ENCODE assay signal across 24 cellular contexts in the genomic region with DNA sequence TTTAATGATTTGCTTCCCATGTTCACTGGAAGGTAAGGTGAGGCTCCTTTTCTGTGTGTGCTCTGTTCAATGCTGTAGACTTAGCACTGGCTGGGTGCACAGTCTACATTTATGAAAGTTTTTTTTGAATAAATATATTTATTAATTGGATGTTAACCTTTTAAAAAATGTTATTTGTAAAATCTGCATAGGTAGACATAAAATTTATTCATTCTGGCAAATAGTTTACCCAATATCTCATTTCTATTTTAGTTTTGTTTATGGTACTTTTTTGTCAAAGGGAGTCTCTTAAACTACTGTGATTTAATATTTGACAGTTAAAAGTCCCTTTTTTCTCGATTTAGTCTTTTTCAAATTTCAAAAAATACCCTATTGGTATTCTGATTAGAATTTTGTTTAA. TPM values are rescaled to one million over a fixed set of nuclear protein-coding genes. Genes with fewer than 3 reads are reported as not detected.
DNase-seq lines count a peak whose midpoint lies in the region; ATAC-seq, FAIRE-seq and TF ChIP-seq lines count a peak whose summit lies in the region.
"Had no signal": no experiment of that assay in that cellular context is flagged by ENCODE, and none has a peak within 500 bp of the region (broad histone marks: within the 10 kb centered on the region; RNA-seq: fewer than 3 reads in every experiment).

No MANE protein-coding gene starts in this region.

- no peaks in the 10 kb centered on the region for H3K79me2 ChIP-seq in K562 (ENCODE audit: control insufficient read depth, insufficient read depth, low read length)

- H2AK9ac ChIP-seq in IMR-90 (replicated peaks; ENCODE audit: low read depth, low read length, poor library complexity): no peak overlapping the region

- H4K20me1 ChIP-seq in IMR-90 (ENCODE audit: insufficient read depth, low read length): no peaks in the 10 kb centered on the region
- H4K20me1 ChIP-seq in K562 (replicated peaks; ENCODE audit: control insufficient read depth, insufficient read depth, low read length): no peaks in the 10 kb centered on the region
- H4K20me1 ChIP-seq: BLaER1 had no signal

- H2AFZ ChIP-seq in IMR-90 (replicated peaks; ENCODE audit: low read length, poor library complexity) (no peak overlapping the region), K562 (ENCODE audit: low read depth, low read length) (no peak overlapping the region)

- H3K9ac ChIP-seq in IMR-90 (ENCODE audit: low read depth, low read length) (no peak overlapping the region), K562 (ENCODE audit: insufficient read depth in 1 of 2, low read depth in 2 of 2, low read length in 2 of 2) (no peak overlapping the region)
- H3K9ac ChIP-seq: BLaER1 had no signal

- no peak overlapping the region for H3K56ac ChIP-seq in IMR-90 (ENCODE audit: extremely low read depth, insufficient read depth, low read length)

- no peaks in the 10 kb centered on the region for H3K79me1 ChIP-seq in IMR-90 (ENCODE audit: low read depth in 1 of 2, low read length in 2 of 2)

- H3K4me1 ChIP-seq in A549: no peaks in the 10 kb centered on the region
- 0 out of 2 replicates have a peak, but pooled peaks cover 1% of the 10 kb centered on the region for H3K4me1 ChIP-seq in IMR-90 (ENCODE audit: control insufficient read depth, insufficient read depth, low read length)
- H3K4me1 ChIP-seq in K562 (replicated peaks in 1 of 2; ENCODE audit: control insufficient read depth in 2 of 2, insufficient read depth in 2 of 2, low read length in 2 of 2): peaks cover 4 to 10% of the 10 kb centered on the region in 2 experiments; a peak in 3 of 5 replicates
- H3K4me1 ChIP-seq: BE2C had no signal

- H3K23ac ChIP-seq in IMR-90 (ENCODE audit: low read depth, low read length): no peak overlapping the region

- POLR2A ChIA-PET in A549 (lab: Yijun Ruan, JAX) (no interaction called here), IMR-90 (lab: Charles Lee; ENCODE audit: unreplicated experiment) (no interaction called here), K562 (lab: Yijun Ruan, JAX) (interaction anchor here (0.6 kb wide), 1 partner anchor 115 kb away, joined by 3 read pairs; no protein-coding TSS in a partner anchor)

- H2BK20ac ChIP-seq in IMR-90 (ENCODE audit: low read depth, low read length): no peak overlapping the region

- H4K5ac ChIP-seq in IMR-90 (ENCODE audit: low read depth, low read length): no peak overlapping the region

- H3K4me3 ChIP-seq in A549 (no peak overlapping the region), IMR-90 (ENCODE audit: insufficient read depth, low read depth, low read length) (no peak overlapping the region), K562 (no peak overlapping the region)
- H3K4me3 ChIP-seq: BLaER1, GM12878 had no signal

- no peak overlapping the region for H3K18ac ChIP-seq in IMR-90 (ENCODE audit: low read depth, low read length)

- TF ChIP-seq RAD21 in A549 (conservative IDR thresholded peaks at IDR 0.05 in 1 of 2, IDR thresholded peaks at IDR 0.05 in 1 of 2): no peak
- no peak for TF ChIP-seq RAD21 in IMR-90 (IDR thresholded peaks at IDR 0.05; ENCODE audit: low read length)
- TF ChIP-seq RAD21 in K562 (CRISPR knock-in tag; conservative IDR thresholded peaks at IDR 0.05 in 1 of 2, IDR thresholded peaks at IDR 0.05 in 1 of 2): no peak

- H2BK5ac ChIP-seq in IMR-90 (ENCODE audit: low read depth, low read length, poor library complexity, severe bottlenecking): no peak overlapping the region

- H3K4ac ChIP-seq in IMR-90 (ENCODE audit: low read depth, low read length): no peak overlapping the region

- no peaks in the 10 kb centered on the region for H3K36me3 ChIP-seq in IMR-90 (ENCODE audit: control insufficient read depth, insufficient read depth, low read length)
- H3K36me3 ChIP-seq in K562 (ENCODE audit: control insufficient read depth, insufficient read depth, low read length): no peaks in the 10 kb centered on the region
- H3K36me3 ChIP-seq: BE2C, BLaER1 had no signal

- no peak overlapping the region for H4K91ac ChIP-seq in IMR-90 (ENCODE audit: insufficient read depth, low read depth, low read length)

- no peak for DNase-seq in A549 (ENCODE audit: low read depth in 1 of 2, low spot score in 1 of 2)
- no peak for DNase-seq in IMR-90
- no peak for DNase-seq in K562 (ENCODE audit: extremely low read depth in 1 of 4, low spot score in 3 of 4)
- DNase-seq: ACHN; BE2C; C1 segment of cervical spinal cord; Caco-2; Calu3; CD4-positive, CD25-positive, alpha-beta regulatory T cell; CD8-positive, alpha-beta T cell; DMS79 treated with DMSO at 0.1 percent for 48 hours; GDM1 had no signal

- no peak overlapping the region for H2BK120ac ChIP-seq in IMR-90 (ENCODE audit: low read depth, low read length)

- dilution Hi-C loops in IMR-90 (cut with HindIII; ENCODE audit: low sequenced_read_pairs, unreplicated experiment): loop anchor here (25.0 kb wide), 1 partner anchor 137 kb away; no protein-coding TSS in a partner anchor

- 25% methylated on average over 1 of the region's 1 CpG for WGBS in A549 (ENCODE audit: missing lambda C conversion rate)
- WGBS in IMR-90 (ENCODE audit: extremely low coverage in 2 of 2, insufficient read length in 1 of 2), 2 experiments: no CpG with 5 or more reads among the region's 1 CpG
- WGBS in K562 (ENCODE audit: insufficient coverage, low coverage, missing lambda C conversion rate): 9% methylated on average over 1 of the region's 1 CpG

- in situ Hi-C loops in IMR-90 (cut with MboI; ENCODE audit: low sequenced_read_pairs): loop anchor here (10.0 kb wide), 1 partner anchor 279 kb away; no protein-coding TSS in a partner anchor
- in situ Hi-C loops in K562 (cut with MboI): loop anchor here (10.0 kb wide), 1 partner anchor 99 kb away; the partner anchor contains the start of gene SOS1

- no TSS peak for BruUV-seq in IMR-90 (replicated peaks; lab: Mats Ljungman, UMichigan)
- no TSS peak for BruUV-seq in K562 (replicated peaks; lab: Mats Ljungman, UMichigan)

- H2AK5ac ChIP-seq in IMR-90 (ENCODE audit: low read depth, low read length): no peak overlapping the region

- no peak overlapping the region for H3K4me2 ChIP-seq in A549
- no peak overlapping the region for H3K4me2 ChIP-seq in IMR-90 (ENCODE audit: low read depth, low read length)
- H3K4me2 ChIP-seq in K562 (ENCODE audit: insufficient read depth, low read length): no peak overlapping the region
- H3K4me2 ChIP-seq: BLaER1 had no signal

- no peak for ATAC-seq in A549
- ATAC-seq in IMR-90 (ENCODE audit: low read depth): no peak
- no peak for ATAC-seq in K562
- no peak for ATAC-seq in HG03108 (IDR thresholded peaks at IDR 0.05; ENCODE audit: unreplicated experiment)
- no peak for ATAC-seq in GM18520 (IDR thresholded peaks at IDR 0.05; ENCODE audit: unreplicated experiment)
- ATAC-seq: CD8-positive, alpha-beta T cell; GM12878 had no signal

- TF ChIP-seq CTCF in A549 (IDR thresholded peaks at IDR 0.05): no peak
- no peak for TF ChIP-seq CTCF in IMR-90 (conservative IDR thresholded peaks at IDR 0.05; ENCODE audit: low read depth, low read length)
- TF ChIP-seq CTCF in K562 (IDR thresholded peaks at IDR 0.05 in 2 of 3, conservative IDR thresholded peaks at IDR 0.05 in 1 of 3; ENCODE audit: insufficient read depth in 2 of 3, low read depth in 1 of 3, low read length in 3 of 3): no peak

- H2BK15ac ChIP-seq in IMR-90 (ENCODE audit: low read depth, low read length): no peak overlapping the region

- no peak overlapping the region for H4K8ac ChIP-seq in IMR-90 (ENCODE audit: low read depth in 2 of 2, low read length in 2 of 2)

- H3K9me1 ChIP-seq in IMR-90 (ENCODE audit: insufficient read depth, low read length) (no peaks in the 10 kb centered on the region), K562 (ENCODE audit: control insufficient read depth, insufficient read depth, low read length) (no peaks in the 10 kb centered on the region)

- H3K27me3 ChIP-seq in IMR-90 (ENCODE audit: control insufficient read depth, insufficient read depth, low read length) (no peaks in the 10 kb centered on the region), K562 (ENCODE audit: control insufficient read depth in 2 of 2, insufficient read depth in 2 of 2, low read length in 2 of 2) (no peaks in the 10 kb centered on the region)
- H3K27me3 ChIP-seq: BE2C, BLaER1 had no signal

- H3K9me3 ChIP-seq in A549 (no peaks in the 10 kb centered on the region), IMR-90 (ENCODE audit: control insufficient read depth, insufficient read depth, low read length) (no peaks in the 10 kb centered on the region), K562 (replicated peaks; ENCODE audit: control insufficient read depth, insufficient read depth, low read depth, low read length) (no peaks in the 10 kb centered on the region)
- H3K9me3 ChIP-seq: BE2C, BLaER1, Caco-2 had no signal

- CTCF ChIA-PET in A549 (lab: Yijun Ruan, JAX): interaction anchor here (1.1 to 1.8 kb wide), 2 partner anchors 165 to 276 kb away, joined by 3 to 6 read pairs; no protein-coding TSS in a partner anchor
- CTCF ChIA-PET in IMR-90 (lab: Yijun Ruan, JAX): no interaction called here
- CTCF ChIA-PET in K562 (lab: Yijun Ruan, JAX; ENCODE audit: low intra/inter-chr PET ratio): interaction anchor here (0.7 kb wide), 1 partner anchor 116 kb away, joined by 3 read pairs; no protein-coding TSS in a partner anchor

- no peak for TF ChIP-seq POLR2A in A549 (IDR thresholded peaks at IDR 0.05; ENCODE audit: low read length)
- no peak for TF ChIP-seq POLR2A in IMR-90 (IDR thresholded peaks at IDR 0.05; ENCODE audit: low read depth, low read length)
- TF ChIP-seq POLR2A in K562 (conservative IDR thresholded peaks at IDR 0.05): no peak

- no peak overlapping the region for H3K27ac ChIP-seq in A549
- no peak overlapping the region for H3K27ac ChIP-seq in IMR-90 (ENCODE audit: insufficient read depth, low read length)
- no peak overlapping the region for H3K27ac ChIP-seq in K562 (ENCODE audit: extremely low read depth, low read depth, low read length)
- H3K27ac ChIP-seq: 22Rv1, BLaER1 had no signal

- intact Hi-C loops in IMR-90 (cut with micrococcal nuclease): no loop called here
- intact Hi-C loops in K562 (cut with micrococcal nuclease): loop anchor here (10.0 kb wide), 1 partner anchor 479 kb away; no protein-coding TSS in a partner anchor

- no peak for FAIRE-seq in A549 (lab: Jason Lieb, UNC)
- no peak for FAIRE-seq in K562 (lab: Jason Lieb, UNC)
- FAIRE-seq: D721Med, GM12878, GM12892, GM18507, GM19239 had no signal

- H3K14ac ChIP-seq in IMR-90 (replicated peaks; ENCODE audit: low read depth, low read length): no peak overlapping the region

- TF ChIP-seq EP300 in A549 (IDR thresholded peaks at IDR 0.05) (no peak), K562 (IDR thresholded peaks at IDR 0.05; ENCODE audit: low read length) (no peak)

RNA-seq across cellular contexts. Expression of gene CDKL4, which starts 19.9 kb away (rescaled TPM):
- 0.06 TPM in 1 of 2 replicates, not detected in the other for polyA plus RNA-seq in A549 (2011; rRNA removed)
- polyA plus RNA-seq in A549 (2012; cell fraction: cytosol; rRNA removed): not detected in 2 replicates
- polyA plus RNA-seq in A549 (2012; cell fraction: nucleus; rRNA removed): not detected in 2 replicates
- polyA plus RNA-seq in A549 (2017; fragmentation: RNase III; extraction: RNeasy Plus Mini Kit Qiagen cat#74134 plus additional on column Dnase treatment): not detected in 3 replicates
- polyA minus RNA-seq in A549 (2011; rRNA and poly(A)+ RNA removed): 0.91 TPM in 1 of 2 replicates, not detected in the other
- 0.28 TPM in 1 of 2 replicates, not detected in the other for total RNA-seq in IMR-90 (2012; rRNA removed)
- polyA plus RNA-seq in IMR-90 (2012; rRNA removed): not detected in 2 replicates
- polyA plus RNA-seq in IMR-90 (2012; cell fraction: cytosol; rRNA removed): not detected in 2 replicates
- 0.26 TPM in 1 of 2 replicates, not detected in the other for polyA plus RNA-seq in IMR-90 (2012; cell fraction: nucleus; rRNA removed; ENCODE audit: low replicate concordance)
- total RNA-seq in K562 (2011; cell fraction: chromatin; rRNA removed; ENCODE audit: low replicate concordance): not detected in 2 replicates
- not detected in 2 replicates for total RNA-seq in K562 (2011; cell fraction: nucleolus; rRNA removed)
- total RNA-seq in K562 (2011; cell fraction: nucleoplasm; rRNA removed): not detected in 2 replicates
- not detected in 2 replicates for total RNA-seq in K562 (2014; rRNA removed)
- total RNA-seq in K562 (2014; rRNA removed; fragmentation: Illumina TruSeq; extraction: Trizol): not detected in 2 replicates
- not detected in 2 replicates for total RNA-seq in K562 (2015; rRNA removed; fragmentation: Illumina TruSeq; extraction: Trizol)
- total RNA-seq in K562 (2021): not detected in 2 replicates
- not detected in 2 replicates for polyA plus RNA-seq in K562 (2011; rRNA removed)
- polyA plus RNA-seq in K562 (2011; cell fraction: cytosol; rRNA removed): not detected in 2 replicates
- polyA plus RNA-seq in K562 (2011; cell fraction: nucleus; rRNA removed): not detected in 2 replicates
- polyA plus RNA-seq in K562 (2012): not detected in 2 replicates
- not detected in 2 replicates for polyA plus RNA-seq in K562 (2014; fragmentation: Illumina TruSeq; extraction: Trizol)
- not detected for polyA plus RNA-seq in K562 (2014; fragmentation: Nextera tagmentation; extraction: Ambion mirVana)
- polyA plus RNA-seq in K562 (2014; rRNA removed): not detected in 2 replicates
- polyA minus RNA-seq in K562 (2011; rRNA and poly(A)+ RNA removed): 0.45 TPM in 1 of 2 replicates, not detected in the other
- polyA minus RNA-seq in K562 (2011; cell fraction: cytosol; rRNA and poly(A)+ RNA removed): not detected in 2 replicates
- polyA minus RNA-seq in K562 (2011; cell fraction: nucleus; rRNA and poly(A)+ RNA removed): not detected in 2 replicates
- total RNA-seq: A172; CD8-positive, alpha-beta T cell; GM12878 had no signal
- polyA plus RNA-seq: AG04450, CD14-positive monocyte, GM12878 had no signal

Comparison
In these comparisons a context has a peak if more than half of its experiments do, and no peak if none do; other contexts are left out.
1. Of the 35 proteins assayed by ChIP-seq in both K562 and A549: peak only in K562: none; only in A549: MAFK; in both: none; in neither: 34.